Comparison of ENCODE assay signal across 1 cellular context in the genomic region with DNA sequence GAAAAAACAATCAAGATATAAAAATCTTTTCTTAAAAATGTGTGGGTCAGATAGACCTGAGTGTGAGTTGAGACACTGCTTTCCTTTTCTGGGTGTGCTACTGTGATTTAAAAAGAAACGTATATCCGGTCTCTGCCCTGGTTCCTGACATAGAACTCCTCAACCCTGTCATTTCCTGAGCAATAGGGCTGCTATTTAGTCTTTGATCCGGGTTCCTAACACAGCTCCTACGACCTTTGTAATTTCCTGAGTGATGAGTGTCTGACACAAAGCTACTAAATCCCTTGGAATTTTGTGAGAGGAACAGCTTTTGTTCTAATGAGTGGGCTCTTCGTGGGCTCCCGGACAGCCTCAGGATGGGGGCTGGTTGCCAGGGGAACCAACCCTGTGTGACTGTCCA.
TF ChIP-seq lines count a peak whose summit lies in the region.

No MANE protein-coding gene starts in this region.

TF ChIP-seq in H1, 55 proteins besides CTCF, POLR2A, EP300 and RAD21 (continued from another document):
- no peak for TF ChIP-seq CHD7 (IDR thresholded peaks at IDR 0.05; ENCODE audit: insufficient replicate concordance, low read length)
- TF ChIP-seq GTF2F1 (IDR thresholded peaks at IDR 0.05; ENCODE audit: borderline replicate concordance, low read depth, low read length) = no peak
- TF ChIP-seq NRF1 (IDR thresholded peaks at IDR 0.05; ENCODE audit: low read depth, low read length) = no peak
- TF ChIP-seq GABPA (IDR thresholded peaks at IDR 0.05; ENCODE audit: borderline replicate concordance, insufficient read depth, low read length) = no peak
- no peak for TF ChIP-seq SUZ12 (IDR thresholded peaks at IDR 0.05; ENCODE audit: low read length)
- TF ChIP-seq FOSL1 (IDR thresholded peaks at IDR 0.05; ENCODE audit: insufficient read depth, low read depth, low read length) = no peak
- TF ChIP-seq HDAC6 (IDR thresholded peaks at IDR 0.05; ENCODE audit: low read depth, low read length) = no peak
- TF ChIP-seq TEAD4 (IDR thresholded peaks at IDR 0.05; ENCODE audit: low read depth, low read length) = no peak
